In genomic region chr6:124798942-124799496, GRCh38 we compare ENCODE assay signal across 15 cellular contexts.
DNase-seq lines count a peak whose midpoint lies in the region; ATAC-seq and TF ChIP-seq lines count a peak whose summit lies in the region.
"Had no signal": no experiment of that assay in that cellular context is flagged by ENCODE, and none has a peak within 500 bp of the region (broad histone marks: within the 10 kb centered on the region; RNA-seq: fewer than 3 reads in every experiment).

No MANE protein-coding gene starts in this region.

- H3K27me3 Mint-ChIP-seq in activated T-helper 17 cell treated with anti-CD3 and anti-CD28 coated beads, Interleukin-2, amount 50 U/mL, for 72 hours = peaks cover 12% of the 10 kb centered on the region
- H3K27me3 Mint-ChIP-seq: effector memory CD8-positive, alpha-beta T cell had no signal

- no peaks in the 10 kb centered on the region for H3K36me3 Mint-ChIP-seq in activated T-helper 17 cell treated with anti-CD3 and anti-CD28 coated beads, Interleukin-2, amount 50 U/mL, for 72 hours (ENCODE audit: low read depth)

- DNase-seq in ACHN (peak; percentile 2), HEK293T (ENCODE audit: extremely low spot score) (no peak), SK-N-MC (ENCODE audit: low read depth, low spot score) (no peak), hepatocyte (ENCODE audit: low spot score) (no peak), foreskin melanocyte (no peak)
- DNase-seq: activated naive CD4-positive, alpha-beta T cell treated with Interleukin-2 at 50 U/mL for 16 hours; DND-41; effector memory CD8-positive, alpha-beta T cell; KG1; NCI-H1930; spleen had no signal

- no peaks in the 10 kb centered on the region for H3K79me2 ChIP-seq in hepatocyte
- H3K79me2 ChIP-seq: parathyroid adenoma had no signal

- CTCF ChIA-PET in HEK293T (lab: Yijun Ruan, JAX) = interaction anchor here (0.6 kb wide), 1 partner anchor 273 kb away, joined by 3 read pairs; no protein-coding TSS in a partner anchor

- POLR2A ChIA-PET in HEK293T (lab: Yijun Ruan, JAX) = no interaction called here

- 86% methylated on average over 3 of the region's 3 CpGs for WGBS in hepatocyte (ENCODE audit: low lambda C conversion rate, missing lambda C conversion rate)

- H3K4me3 ChIP-seq in SK-N-MC = peak overlapping the region; percentile 17; the same call in 1 of the 2 replicates
- no peak overlapping the region for H3K4me3 ChIP-seq in hepatocyte
- H3K4me3 ChIP-seq: spleen had no signal

- peak overlapping the region; percentile 3 for H3K9ac ChIP-seq in SK-N-MC (ENCODE audit: insufficient read length)
- H3K9ac ChIP-seq: parathyroid adenoma had no signal

- no peaks in the 10 kb centered on the region for H3K4me1 ChIP-seq in hepatocyte (ENCODE audit: insufficient read depth)
- H3K4me1 ChIP-seq: spleen had no signal

- H3K27ac ChIP-seq in SK-N-MC (peak overlapping the region; percentile 64), hepatocyte (no peak overlapping the region)
- H3K27ac ChIP-seq: parathyroid adenoma, spleen had no signal

- H3K36me3 ChIP-seq in SK-N-MC (ENCODE audit: insufficient read depth, low read length) = no peaks in the 10 kb centered on the region
- no peaks in the 10 kb centered on the region for H3K36me3 ChIP-seq in hepatocyte (replicated peaks; ENCODE audit: insufficient read depth, low read depth)
- H3K36me3 ChIP-seq: spleen had no signal

- H3K9me3 ChIP-seq in SK-N-MC (ENCODE audit: low read depth, low read length) (no peaks in the 10 kb centered on the region), hepatocyte (ENCODE audit: low read depth) (no peaks in the 10 kb centered on the region)
- H3K9me3 ChIP-seq: spleen had no signal

- H3K27me3 ChIP-seq in hepatocyte = no peaks in the 10 kb centered on the region
- H3K27me3 ChIP-seq: spleen had no signal

- in situ Hi-C loops in ACHN (cut with HindIII; ENCODE audit: low pct_ligation_motif_present, low pct_unique_long_range_greater_than_20kb, low sequenced_read_pairs) = no loop called here

- H3K4me1 Mint-ChIP-seq in activated T-helper 17 cell treated with anti-CD3 and anti-CD28 coated beads, Interleukin-2, amount 50 U/mL, for 72 hours = no peaks in the 10 kb centered on the region

- no peak overlapping the region for H3K4me2 ChIP-seq in hepatocyte

- H3K4me3 Mint-ChIP-seq in activated T-helper 17 cell treated with anti-CD3 and anti-CD28 coated beads, Interleukin-2, amount 50 U/mL, for 72 hours = no peak overlapping the region
- H3K4me3 Mint-ChIP-seq: effector memory CD8-positive, alpha-beta T cell had no signal

- H4K20me1 ChIP-seq in hepatocyte (ENCODE audit: insufficient read depth, poor library complexity, severe bottlenecking) = no peaks in the 10 kb centered on the region

- TF ChIP-seq CTCF in hepatocyte (IDR thresholded peaks at IDR 0.05; ENCODE audit: poor library complexity) = peak; percentile 41

- H3K9me3 Mint-ChIP-seq in activated T-helper 17 cell treated with anti-CD3 and anti-CD28 coated beads, Interleukin-2, amount 50 U/mL, for 72 hours = no peaks in the 10 kb centered on the region
- H3K9me3 Mint-ChIP-seq: effector memory CD8-positive, alpha-beta T cell had no signal

- no peaks in the 10 kb centered on the region for H3K9me2 ChIP-seq in hepatocyte (replicated peaks; ENCODE audit: insufficient read depth)

- ATAC-seq in activated T-helper 17 cell treated with anti-CD3 and anti-CD28 coated beads, Interleukin-2, amount 50 U/mL, for 72 hours (replicated peaks) = no peak
- ATAC-seq in HG03378 (IDR thresholded peaks at IDR 0.05; ENCODE audit: unreplicated experiment) (no peak), GM18517 (IDR thresholded peaks at IDR 0.05; ENCODE audit: unreplicated experiment) (no peak)
- ATAC-seq: effector memory CD8-positive, alpha-beta T cell had no signal

- no peak overlapping the region for H2AFZ ChIP-seq in hepatocyte
- H2AFZ ChIP-seq: parathyroid adenoma had no signal

- no peak overlapping the region for H3K27ac Mint-ChIP-seq in activated T-helper 17 cell treated with anti-CD3 and anti-CD28 coated beads, Interleukin-2, amount 50 U/mL, for 72 hours
- H3K27ac Mint-ChIP-seq: effector memory CD8-positive, alpha-beta T cell had no signal

TF ChIP-seq in HEK293T, 16 proteins besides CTCF, POLR2A, EP300 and RAD21:
- peak; percentile 71 for TF ChIP-seq PKNOX1 (IDR thresholded peaks at IDR 0.05)
- no peak for TF ChIP-seq BHLHE40 (IDR thresholded peaks at IDR 0.05; ENCODE audit: borderline replicate concordance)
TF ChIP-seq in HEK293T: peak in this region for 1.
